ENCODE assay signal across 8 cellular contexts in the genomic region with DNA sequence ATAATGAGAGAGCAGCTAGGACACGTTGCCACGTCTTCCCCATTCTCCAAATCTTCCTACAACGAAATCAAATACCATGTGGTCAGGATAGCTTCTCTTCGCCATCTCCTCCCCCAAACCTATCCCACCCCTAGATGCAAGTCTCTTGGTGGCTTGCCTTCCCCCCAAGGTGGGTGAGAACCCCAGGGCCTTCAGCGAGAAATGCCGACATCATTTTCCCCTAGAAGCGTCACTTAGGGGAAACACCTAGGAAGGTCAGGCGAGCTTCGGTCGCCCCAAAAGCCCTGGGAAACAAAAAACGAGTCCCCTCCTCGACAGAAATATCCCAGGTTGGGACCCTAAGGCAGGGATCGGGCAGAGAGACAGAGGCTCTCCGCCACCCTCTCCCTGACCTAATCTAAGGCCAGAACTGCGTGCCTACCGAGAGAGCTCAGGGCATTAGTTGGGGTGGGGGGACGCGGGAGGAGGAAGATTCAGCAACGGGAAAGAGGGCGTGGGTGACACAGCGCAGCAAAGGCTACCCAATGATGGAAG. TPM values are rescaled to one million over a fixed set of nuclear protein-coding genes. Genes with fewer than 3 reads are reported as not detected.
A peak's percentile ranks its signal among the peaks of the same experiment; 100 is the strongest.
DNase-seq lines count a peak whose midpoint lies in the region; TF ChIP-seq lines count a peak whose summit lies in the region.

No MANE protein-coding gene starts in this region.

- H2AFZ ChIP-seq in Loucy (ENCODE audit: low read length): peak overlapping the region; percentile 81
- peak overlapping the region; percentile 43 for H2AFZ ChIP-seq in neural cell (ENCODE audit: low read depth, low read length)

- peaks cover 49% of the 10 kb centered on the region for H3K4me1 ChIP-seq in Loucy (ENCODE audit: insufficient read depth, low read length, poor library complexity, severe bottlenecking)

- H3K4me3 ChIP-seq in Loucy (ENCODE audit: low read length, poor library complexity, severe bottlenecking) (peak overlapping the region; percentile 80), coronary artery (peak overlapping the region; percentile 95), neural cell (ENCODE audit: low read length) (peak overlapping the region; percentile 73)

- peak overlapping the region; percentile 99 for H3K4me3 Mint-ChIP-seq in activated CD4-positive, alpha-beta T cell treated with anti-CD3 and anti-CD28 coated beads, Interleukin-2, amount 10 ng/mL, durations not matched to agents 7 days and 5 days

- H3K36me3 ChIP-seq in Loucy (ENCODE audit: insufficient read depth, low read length): peaks cover 6% of the 10 kb centered on the region; the same call in 1 of the 2 replicates
- no peaks in the 10 kb centered on the region for H3K36me3 ChIP-seq in neural cell (ENCODE audit: insufficient read depth, low read length)

- CTCF ChIA-PET in activated CD4-positive, alpha-beta T cell treated with anti-CD3 and anti-CD28 coated beads, Interleukin-2, amount 10 ng/mL, durations not matched to agents 7 days and 5 days (lab: Charles Lee): interaction anchor here (0.7 to 5.6 kb wide), 8 partner anchors 10 to 286 kb away, joined by 3 to 42 read pairs (median 4); no protein-coding TSS in a partner anchor

- H3K9me3 ChIP-seq in Loucy (ENCODE audit: insufficient read depth, low read depth, low read length) (no peaks in the 10 kb centered on the region), neural cell (ENCODE audit: low read length) (no peaks in the 10 kb centered on the region)

- H4K20me1 ChIP-seq in Loucy (ENCODE audit: insufficient read depth, low read length, poor library complexity, severe bottlenecking) (peaks cover 10% of the 10 kb centered on the region), neural cell (ENCODE audit: insufficient read depth) (no peaks in the 10 kb centered on the region)

- TF ChIP-seq RAD21 in neural cell (conservative IDR thresholded peaks at IDR 0.05): no peak

- H3K27me3 ChIP-seq in Loucy (ENCODE audit: insufficient read depth, low read length, poor library complexity, severe bottlenecking) (no peaks in the 10 kb centered on the region), neural cell (ENCODE audit: insufficient read depth, low read depth, low read length) (no peaks in the 10 kb centered on the region)

- H3K4me2 ChIP-seq in Loucy (ENCODE audit: low read depth, low read length, poor library complexity, severe bottlenecking) (peak overlapping the region; percentile 97), neural cell (ENCODE audit: low read length) (peak overlapping the region; percentile 91)

- H3K9me2 ChIP-seq in Loucy (replicated peaks; ENCODE audit: low read depth, low read length) (no peaks in the 10 kb centered on the region), neural cell (ENCODE audit: insufficient read depth, low read length) (no peaks in the 10 kb centered on the region)

- H3K4me1 Mint-ChIP-seq in activated CD4-positive, alpha-beta T cell treated with anti-CD3 and anti-CD28 coated beads, Interleukin-2, amount 10 ng/mL, durations not matched to agents 7 days and 5 days: peaks cover 45% of the 10 kb centered on the region

- no peaks in the 10 kb centered on the region for H3K9me3 Mint-ChIP-seq in activated CD4-positive, alpha-beta T cell treated with anti-CD3 and anti-CD28 coated beads, Interleukin-2, amount 10 ng/mL, durations not matched to agents 7 days and 5 days

- DNase-seq in activated CD4-positive, alpha-beta T cell treated with anti-CD3 and anti-CD28 coated beads, Interleukin-2, amount 10 ng/mL, durations not matched to agents 7 days and 5 days: no peak
- DNase-seq in activated CD4-positive, alpha-beta T cell treated with anti-CD3 and anti-CD28 coated beads for 48 hours: no peak
- DNase-seq in coronary artery (ENCODE audit: low spot score) (no peak), NCI-H187 treated with DMSO at 0.1 percent for 48 hours (lab: John Stamatoyannopoulos, UW) (no peak), occipital lobe (lab: John Stamatoyannopoulos, UW) (no peak)
- no peak for DNase-seq in stimulated activated CD4-positive, alpha-beta T cell treated with anti-CD3 and anti-CD28 coated beads, Interleukin-4, amount 100 ng/mL, for 24 hours

- H3K9ac ChIP-seq in Loucy (ENCODE audit: low read depth, low read length, poor library complexity, severe bottlenecking) (peak overlapping the region; percentile 82), neural cell (ENCODE audit: low read length) (peak overlapping the region; percentile 68)

- TF ChIP-seq EP300 in neural cell (conservative IDR thresholded peaks at IDR 0.05; ENCODE audit: poor library complexity, severe bottlenecking): no peak

- H3K27me3 Mint-ChIP-seq in activated CD4-positive, alpha-beta T cell treated with anti-CD3 and anti-CD28 coated beads, Interleukin-2, amount 10 ng/mL, durations not matched to agents 7 days and 5 days: no peaks in the 10 kb centered on the region

- H3K79me2 ChIP-seq in Loucy (ENCODE audit: insufficient read depth, low read length): peaks cover 60% of the 10 kb centered on the region
- H3K79me2 ChIP-seq in neural cell (replicated peaks; ENCODE audit: insufficient read depth, low read length): peaks cover 54% of the 10 kb centered on the region

- POLR2A ChIA-PET in activated CD4-positive, alpha-beta T cell treated with anti-CD3 and anti-CD28 coated beads, Interleukin-2, amount 10 ng/mL, durations not matched to agents 7 days and 5 days (lab: Charles Lee): interaction anchor here (1.4 kb wide), 1 partner anchor 248 kb away, joined by 4 read pairs; no protein-coding TSS in a partner anchor

- no peak for TF ChIP-seq CTCF in Loucy (conservative IDR thresholded peaks at IDR 0.05; ENCODE audit: low read length)
- TF ChIP-seq CTCF in coronary artery (IDR thresholded peaks at IDR 0.05): no peak
- no peak for TF ChIP-seq CTCF in neural cell (IDR thresholded peaks at IDR 0.05; ENCODE audit: poor library complexity, severe bottlenecking)

- H3K27ac ChIP-seq in coronary artery (peak overlapping the region; percentile 79 to 96), neural cell (ENCODE audit: low read length) (peak overlapping the region; percentile 67)

- H3F3A ChIP-seq in Loucy (ENCODE audit: low read depth): no peaks in the 10 kb centered on the region
- H3F3A ChIP-seq in neural cell (ENCODE audit: insufficient read depth, low read length, poor library complexity, severe bottlenecking): no peaks in the 10 kb centered on the region

- peaks cover 6% of the 10 kb centered on the region for H3K36me3 Mint-ChIP-seq in activated CD4-positive, alpha-beta T cell treated with anti-CD3 and anti-CD28 coated beads, Interleukin-2, amount 10 ng/mL, durations not matched to agents 7 days and 5 days (ENCODE audit: low read depth)

- H3K27ac Mint-ChIP-seq in activated CD4-positive, alpha-beta T cell treated with anti-CD3 and anti-CD28 coated beads, Interleukin-2, amount 10 ng/mL, durations not matched to agents 7 days and 5 days: peak overlapping the region; percentile 98

TF ChIP-seq in neural cell, 6 proteins besides CTCF, POLR2A, EP300 and RAD21:
- TF ChIP-seq POLR2AphosphoS5 (IDR thresholded peaks at IDR 0.05) (no peak), TAF1 (IDR thresholded peaks at IDR 0.05; ENCODE audit: low read depth) (no peak), SMC3 (conservative IDR thresholded peaks at IDR 0.05; ENCODE audit: poor library complexity) (no peak), EZH2 (IDR thresholded peaks at IDR 0.05; ENCODE audit: borderline replicate concordance, insufficient read depth, low read length, poor library complexity, severe bottlenecking) (no peak), MXI1 (conservative IDR thresholded peaks at IDR 0.05; ENCODE audit: poor library complexity, severe bottlenecking) (no peak)
- TF ChIP-seq, protein P1, sequence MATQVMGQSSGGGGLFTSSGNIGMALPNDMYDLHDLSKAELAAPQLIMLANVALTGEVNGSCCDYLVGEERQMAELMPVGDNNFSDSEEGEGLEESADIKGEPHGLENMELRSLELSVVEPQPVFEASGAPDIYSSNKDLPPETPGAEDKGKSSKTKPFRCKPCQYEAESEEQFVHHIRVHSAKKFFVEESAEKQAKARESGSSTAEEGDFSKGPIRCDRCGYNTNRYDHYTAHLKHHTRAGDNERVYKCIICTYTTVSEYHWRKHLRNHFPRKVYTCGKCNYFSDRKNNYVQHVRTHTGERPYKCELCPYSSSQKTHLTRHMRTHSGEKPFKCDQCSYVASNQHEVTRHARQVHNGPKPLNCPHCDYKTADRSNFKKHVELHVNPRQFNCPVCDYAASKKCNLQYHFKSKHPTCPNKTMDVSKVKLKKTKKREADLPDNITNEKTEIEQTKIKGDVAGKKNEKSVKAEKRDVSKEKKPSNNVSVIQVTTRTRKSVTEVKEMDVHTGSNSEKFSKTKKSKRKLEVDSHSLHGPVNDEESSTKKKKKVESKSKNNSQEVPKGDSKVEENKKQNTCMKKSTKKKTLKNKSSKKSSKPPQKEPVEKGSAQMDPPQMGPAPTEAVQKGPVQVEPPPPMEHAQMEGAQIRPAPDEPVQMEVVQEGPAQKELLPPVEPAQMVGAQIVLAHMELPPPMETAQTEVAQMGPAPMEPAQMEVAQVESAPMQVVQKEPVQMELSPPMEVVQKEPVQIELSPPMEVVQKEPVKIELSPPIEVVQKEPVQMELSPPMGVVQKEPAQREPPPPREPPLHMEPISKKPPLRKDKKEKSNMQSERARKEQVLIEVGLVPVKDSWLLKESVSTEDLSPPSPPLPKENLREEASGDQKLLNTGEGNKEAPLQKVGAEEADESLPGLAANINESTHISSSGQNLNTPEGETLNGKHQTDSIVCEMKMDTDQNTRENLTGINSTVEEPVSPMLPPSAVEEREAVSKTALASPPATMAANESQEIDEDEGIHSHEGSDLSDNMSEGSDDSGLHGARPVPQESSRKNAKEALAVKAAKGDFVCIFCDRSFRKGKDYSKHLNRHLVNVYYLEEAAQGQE (IDR thresholded peaks at IDR 0.05; ENCODE audit: borderline replicate concordance): no peak

RNA-seq across cellular contexts. Expression of a gene that starts 0.5 kb away (rescaled TPM):
- 10 to 100 TPM; 12.6 to 14.4 TPM for total RNA-seq in activated CD4-positive, alpha-beta T cell treated with anti-CD3 and anti-CD28 coated beads, Interleukin-2, amount 10 ng/mL, durations not matched to agents 7 days and 5 days
- polyA plus RNA-seq in neural cell: 38.5 and 44.4 TPM in 2 replicates
- 38.2 and 44.1 TPM in 2 replicates for polyA minus RNA-seq in neural cell
- 18.7 TPM for total RNA-seq in occipital lobe

RNA-seq across cellular contexts. Expression of a gene that starts 0.8 kb away (rescaled TPM):
- 10 to 100 TPM; 64.0 to 70.4 TPM for total RNA-seq in activated CD4-positive, alpha-beta T cell treated with anti-CD3 and anti-CD28 coated beads, Interleukin-2, amount 10 ng/mL, durations not matched to agents 7 days and 5 days
- polyA plus RNA-seq in neural cell: 11.5 and 16.4 TPM in 2 replicates
- polyA minus RNA-seq in neural cell: 29.8 and 34.3 TPM in 2 replicates
- total RNA-seq in occipital lobe: 16.4 TPM
